In the genomic region with DNA sequence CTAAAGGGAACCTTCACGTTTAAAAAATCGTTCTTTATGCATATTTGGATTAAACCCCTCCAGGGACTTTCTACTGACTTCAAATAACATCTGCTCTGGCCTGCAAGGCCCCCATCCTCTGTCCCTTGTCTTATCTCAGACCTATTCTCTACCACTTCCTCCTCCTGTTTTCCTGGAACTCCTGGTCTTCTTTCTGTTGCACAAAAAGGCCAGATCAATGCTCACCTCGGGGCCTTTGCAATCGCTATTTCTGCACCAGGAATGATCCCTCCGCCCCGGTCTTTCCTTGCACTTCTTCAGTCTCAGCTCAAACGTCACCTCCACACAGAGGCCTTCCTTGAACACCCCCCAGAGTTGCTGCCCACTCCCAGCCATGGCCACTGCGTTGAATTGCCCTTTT, we compare ENCODE assay signal across 1 cellular context.
TF ChIP-seq lines count a peak whose summit lies in the region.

No MANE protein-coding gene starts in this region.

TF ChIP-seq in K562, 482 proteins besides CTCF, POLR2A, EP300 and RAD21 (continued from another document):
- TF ChIP-seq, protein P1, sequence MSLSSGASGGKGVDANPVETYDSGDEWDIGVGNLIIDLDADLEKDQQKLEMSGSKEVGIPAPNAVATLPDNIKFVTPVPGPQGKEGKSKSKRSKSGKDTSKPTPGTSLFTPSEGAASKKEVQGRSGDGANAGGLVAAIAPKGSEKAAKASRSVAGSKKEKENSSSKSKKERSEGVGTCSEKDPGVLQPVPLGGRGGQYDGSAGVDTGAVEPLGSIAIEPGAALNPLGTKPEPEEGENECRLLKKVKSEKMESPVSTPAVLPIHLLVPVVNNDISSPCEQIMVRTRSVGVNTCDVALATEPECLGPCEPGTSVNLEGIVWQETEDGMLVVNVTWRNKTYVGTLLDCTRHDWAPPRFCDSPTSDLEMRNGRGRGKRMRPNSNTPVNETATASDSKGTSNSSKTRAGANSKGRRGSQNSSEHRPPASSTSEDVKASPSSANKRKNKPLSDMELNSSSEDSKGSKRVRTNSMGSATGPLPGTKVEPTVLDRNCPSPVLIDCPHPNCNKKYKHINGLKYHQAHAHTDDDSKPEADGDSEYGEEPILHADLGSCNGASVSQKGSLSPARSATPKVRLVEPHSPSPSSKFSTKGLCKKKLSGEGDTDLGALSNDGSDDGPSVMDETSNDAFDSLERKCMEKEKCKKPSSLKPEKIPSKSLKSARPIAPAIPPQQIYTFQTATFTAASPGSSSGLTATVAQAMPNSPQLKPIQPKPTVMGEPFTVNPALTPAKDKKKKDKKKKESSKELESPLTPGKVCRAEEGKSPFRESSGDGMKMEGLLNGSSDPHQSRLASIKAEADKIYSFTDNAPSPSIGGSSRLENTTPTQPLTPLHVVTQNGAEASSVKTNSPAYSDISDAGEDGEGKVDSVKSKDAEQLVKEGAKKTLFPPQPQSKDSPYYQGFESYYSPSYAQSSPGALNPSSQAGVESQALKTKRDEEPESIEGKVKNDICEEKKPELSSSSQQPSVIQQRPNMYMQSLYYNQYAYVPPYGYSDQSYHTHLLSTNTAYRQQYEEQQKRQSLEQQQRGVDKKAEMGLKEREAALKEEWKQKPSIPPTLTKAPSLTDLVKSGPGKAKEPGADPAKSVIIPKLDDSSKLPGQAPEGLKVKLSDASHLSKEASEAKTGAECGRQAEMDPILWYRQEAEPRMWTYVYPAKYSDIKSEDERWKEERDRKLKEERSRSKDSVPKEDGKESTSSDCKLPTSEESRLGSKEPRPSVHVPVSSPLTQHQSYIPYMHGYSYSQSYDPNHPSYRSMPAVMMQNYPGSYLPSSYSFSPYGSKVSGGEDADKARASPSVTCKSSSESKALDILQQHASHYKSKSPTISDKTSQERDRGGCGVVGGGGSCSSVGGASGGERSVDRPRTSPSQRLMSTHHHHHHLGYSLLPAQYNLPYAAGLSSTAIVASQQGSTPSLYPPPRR (CRISPR knock-in tag; IDR thresholded peaks at IDR 0.05; ENCODE audit: borderline replicate concordance) = no peak
- peak; percentile 62 for TF ChIP-seq ARID1B (IDR thresholded peaks at IDR 0.05)
- no peak for TF ChIP-seq ETS2 (tag; IDR thresholded peaks at IDR 0.05; ENCODE audit: borderline replicate concordance, poor library complexity, severe bottlenecking)
- no peak for TF ChIP-seq PCBP1 (IDR thresholded peaks at IDR 0.05; ENCODE audit: low read depth, low read length, poor library complexity, severe bottlenecking)
- no peak for TF ChIP-seq ZNF134 (CRISPR knock-in tag; conservative IDR thresholded peaks at IDR 0.05)
- no peak for TF ChIP-seq EHMT2 (IDR thresholded peaks at IDR 0.05)
- 0 out of 2 replicates have a peak, but pooled peaks have one; percentile 22 for TF ChIP-seq TCF3 (CRISPR knock-in tag; IDR thresholded peaks at IDR 0.05)
- no peak for TF ChIP-seq ZSCAN32 (CRISPR knock-in tag; IDR thresholded peaks at IDR 0.05)
- TF ChIP-seq SOX6 (IDR thresholded peaks at IDR 0.05) = peak; percentile 43; the same call in 1 of the 2 replicates
- TF ChIP-seq RBM15 (IDR thresholded peaks at IDR 0.05; ENCODE audit: insufficient read depth, low read length) = no peak
- TF ChIP-seq ZNF121 (CRISPR knock-in tag; conservative IDR thresholded peaks at IDR 0.05) = no peak
- TF ChIP-seq, protein P2, sequence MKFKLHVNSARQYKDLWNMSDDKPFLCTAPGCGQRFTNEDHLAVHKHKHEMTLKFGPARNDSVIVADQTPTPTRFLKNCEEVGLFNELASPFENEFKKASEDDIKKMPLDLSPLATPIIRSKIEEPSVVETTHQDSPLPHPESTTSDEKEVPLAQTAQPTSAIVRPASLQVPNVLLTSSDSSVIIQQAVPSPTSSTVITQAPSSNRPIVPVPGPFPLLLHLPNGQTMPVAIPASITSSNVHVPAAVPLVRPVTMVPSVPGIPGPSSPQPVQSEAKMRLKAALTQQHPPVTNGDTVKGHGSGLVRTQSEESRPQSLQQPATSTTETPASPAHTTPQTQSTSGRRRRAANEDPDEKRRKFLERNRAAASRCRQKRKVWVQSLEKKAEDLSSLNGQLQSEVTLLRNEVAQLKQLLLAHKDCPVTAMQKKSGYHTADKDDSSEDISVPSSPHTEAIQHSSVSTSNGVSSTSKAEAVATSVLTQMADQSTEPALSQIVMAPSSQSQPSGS (CRISPR knock-in tag; IDR thresholded peaks at IDR 0.05) = no peak
- TF ChIP-seq CHD1 (IDR thresholded peaks at IDR 0.05; ENCODE audit: low read length) = no peak
- TF ChIP-seq, protein P3, sequence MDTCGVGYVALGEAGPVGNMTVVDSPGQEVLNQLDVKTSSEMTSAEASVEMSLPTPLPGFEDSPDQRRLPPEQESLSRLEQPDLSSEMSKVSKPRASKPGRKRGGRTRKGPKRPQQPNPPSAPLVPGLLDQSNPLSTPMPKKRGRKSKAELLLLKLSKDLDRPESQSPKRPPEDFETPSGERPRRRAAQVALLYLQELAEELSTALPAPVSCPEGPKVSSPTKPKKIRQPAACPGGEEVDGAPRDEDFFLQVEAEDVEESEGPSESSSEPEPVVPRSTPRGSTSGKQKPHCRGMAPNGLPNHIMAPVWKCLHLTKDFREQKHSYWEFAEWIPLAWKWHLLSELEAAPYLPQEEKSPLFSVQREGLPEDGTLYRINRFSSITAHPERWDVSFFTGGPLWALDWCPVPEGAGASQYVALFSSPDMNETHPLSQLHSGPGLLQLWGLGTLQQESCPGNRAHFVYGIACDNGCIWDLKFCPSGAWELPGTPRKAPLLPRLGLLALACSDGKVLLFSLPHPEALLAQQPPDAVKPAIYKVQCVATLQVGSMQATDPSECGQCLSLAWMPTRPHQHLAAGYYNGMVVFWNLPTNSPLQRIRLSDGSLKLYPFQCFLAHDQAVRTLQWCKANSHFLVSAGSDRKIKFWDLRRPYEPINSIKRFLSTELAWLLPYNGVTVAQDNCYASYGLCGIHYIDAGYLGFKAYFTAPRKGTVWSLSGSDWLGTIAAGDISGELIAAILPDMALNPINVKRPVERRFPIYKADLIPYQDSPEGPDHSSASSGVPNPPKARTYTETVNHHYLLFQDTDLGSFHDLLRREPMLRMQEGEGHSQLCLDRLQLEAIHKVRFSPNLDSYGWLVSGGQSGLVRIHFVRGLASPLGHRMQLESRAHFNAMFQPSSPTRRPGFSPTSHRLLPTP (IDR thresholded peaks at IDR 0.05; ENCODE audit: borderline replicate concordance, extremely low read depth, insufficient read length) = no peak
- no peak for TF ChIP-seq HNRNPL (IDR thresholded peaks at IDR 0.05; ENCODE audit: low read depth, low read length)
- TF ChIP-seq, protein P4, sequence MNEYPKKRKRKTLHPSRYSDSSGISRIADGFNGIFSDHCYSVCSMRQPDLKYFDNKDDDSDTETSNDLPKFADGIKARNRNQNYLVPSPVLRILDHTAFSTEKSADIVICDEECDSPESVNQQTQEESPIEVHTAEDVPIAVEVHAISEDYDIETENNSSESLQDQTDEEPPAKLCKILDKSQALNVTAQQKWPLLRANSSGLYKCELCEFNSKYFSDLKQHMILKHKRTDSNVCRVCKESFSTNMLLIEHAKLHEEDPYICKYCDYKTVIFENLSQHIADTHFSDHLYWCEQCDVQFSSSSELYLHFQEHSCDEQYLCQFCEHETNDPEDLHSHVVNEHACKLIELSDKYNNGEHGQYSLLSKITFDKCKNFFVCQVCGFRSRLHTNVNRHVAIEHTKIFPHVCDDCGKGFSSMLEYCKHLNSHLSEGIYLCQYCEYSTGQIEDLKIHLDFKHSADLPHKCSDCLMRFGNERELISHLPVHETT (CRISPR knock-in tag; conservative IDR thresholded peaks at IDR 0.05 in 1 of 2, IDR thresholded peaks at IDR 0.05 in 1 of 2) = 0 out of 4 replicates have a peak, but pooled peaks of 1 of the 2 experiments have one; percentile 5
- no peak for TF ChIP-seq MCM2 (IDR thresholded peaks at IDR 0.05; ENCODE audit: low read depth)
- no peak for TF ChIP-seq EWSR1 (IDR thresholded peaks at IDR 0.05; ENCODE audit: borderline replicate concordance, low read depth, partially characterized antibody)
- TF ChIP-seq, protein P5, sequence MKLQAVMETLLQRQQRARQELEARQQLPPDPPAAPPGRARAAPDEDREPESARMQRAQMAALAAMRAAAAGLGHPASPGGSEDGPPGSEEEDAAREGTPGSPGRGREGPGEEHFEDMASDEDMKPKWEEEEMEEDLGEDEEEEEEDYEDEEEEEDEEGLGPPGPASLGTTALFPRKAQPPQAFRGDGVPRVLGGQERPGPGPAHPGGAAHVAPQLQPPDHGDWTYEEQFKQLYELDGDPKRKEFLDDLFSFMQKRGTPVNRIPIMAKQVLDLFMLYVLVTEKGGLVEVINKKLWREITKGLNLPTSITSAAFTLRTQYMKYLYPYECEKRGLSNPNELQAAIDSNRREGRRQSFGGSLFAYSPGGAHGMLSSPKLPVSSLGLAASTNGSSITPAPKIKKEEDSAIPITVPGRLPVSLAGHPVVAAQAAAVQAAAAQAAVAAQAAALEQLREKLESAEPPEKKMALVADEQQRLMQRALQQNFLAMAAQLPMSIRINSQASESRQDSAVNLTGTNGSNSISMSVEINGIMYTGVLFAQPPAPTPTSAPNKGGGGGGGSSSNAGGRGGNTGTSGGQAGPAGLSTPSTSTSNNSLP (IDR thresholded peaks at IDR 0.05; ENCODE audit: borderline replicate concordance, low read depth, low read length) = no peak
- no peak for TF ChIP-seq SAP30 (IDR thresholded peaks at IDR 0.05; ENCODE audit: borderline replicate concordance, insufficient read depth, low read depth, low read length, poor library complexity, severe bottlenecking)
- peak; percentile 77 for TF ChIP-seq L3MBTL2 (IDR thresholded peaks at IDR 0.05)
- no peak for TF ChIP-seq BCL6 (CRISPR knock-in tag; IDR thresholded peaks at IDR 0.05)
- TF ChIP-seq, protein P6, sequence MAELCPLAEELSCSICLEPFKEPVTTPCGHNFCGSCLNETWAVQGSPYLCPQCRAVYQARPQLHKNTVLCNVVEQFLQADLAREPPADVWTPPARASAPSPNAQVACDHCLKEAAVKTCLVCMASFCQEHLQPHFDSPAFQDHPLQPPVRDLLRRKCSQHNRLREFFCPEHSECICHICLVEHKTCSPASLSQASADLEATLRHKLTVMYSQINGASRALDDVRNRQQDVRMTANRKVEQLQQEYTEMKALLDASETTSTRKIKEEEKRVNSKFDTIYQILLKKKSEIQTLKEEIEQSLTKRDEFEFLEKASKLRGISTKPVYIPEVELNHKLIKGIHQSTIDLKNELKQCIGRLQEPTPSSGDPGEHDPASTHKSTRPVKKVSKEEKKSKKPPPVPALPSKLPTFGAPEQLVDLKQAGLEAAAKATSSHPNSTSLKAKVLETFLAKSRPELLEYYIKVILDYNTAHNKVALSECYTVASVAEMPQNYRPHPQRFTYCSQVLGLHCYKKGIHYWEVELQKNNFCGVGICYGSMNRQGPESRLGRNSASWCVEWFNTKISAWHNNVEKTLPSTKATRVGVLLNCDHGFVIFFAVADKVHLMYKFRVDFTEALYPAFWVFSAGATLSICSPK (IDR thresholded peaks at IDR 0.05; ENCODE audit: borderline replicate concordance) = no peak
- TF ChIP-seq, protein P7, sequence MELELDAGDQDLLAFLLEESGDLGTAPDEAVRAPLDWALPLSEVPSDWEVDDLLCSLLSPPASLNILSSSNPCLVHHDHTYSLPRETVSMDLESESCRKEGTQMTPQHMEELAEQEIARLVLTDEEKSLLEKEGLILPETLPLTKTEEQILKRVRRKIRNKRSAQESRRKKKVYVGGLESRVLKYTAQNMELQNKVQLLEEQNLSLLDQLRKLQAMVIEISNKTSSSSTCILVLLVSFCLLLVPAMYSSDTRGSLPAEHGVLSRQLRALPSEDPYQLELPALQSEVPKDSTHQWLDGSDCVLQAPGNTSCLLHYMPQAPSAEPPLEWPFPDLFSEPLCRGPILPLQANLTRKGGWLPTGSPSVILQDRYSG (tag; conservative IDR thresholded peaks at IDR 0.05; ENCODE audit: low read depth) = no peak
- no peak for TF ChIP-seq MXI1 (IDR thresholded peaks at IDR 0.05; ENCODE audit: low read depth, low read length)
- no peak for TF ChIP-seq ARID2 (IDR thresholded peaks at IDR 0.05)
